ENCODE assay signal across 19 cellular contexts in the genomic region with DNA sequence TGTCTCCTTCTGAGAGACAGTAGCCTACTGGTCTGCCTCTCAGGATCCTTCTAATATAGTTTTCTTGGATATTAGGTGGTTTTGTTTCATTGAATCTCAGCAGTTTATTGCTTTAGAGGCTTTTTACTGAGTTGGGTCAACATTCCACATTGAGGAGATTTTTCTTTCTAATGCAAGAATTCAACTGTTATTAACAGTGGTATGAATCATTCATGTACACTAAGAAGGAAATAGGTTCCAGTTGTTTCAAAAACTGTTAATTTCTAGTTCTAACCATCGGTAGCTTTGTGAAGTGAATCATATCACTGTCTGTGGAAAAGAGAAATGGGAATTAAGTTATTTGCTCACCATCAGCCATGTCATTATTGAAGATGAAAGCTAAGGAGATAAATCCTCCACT.
"Had no signal": no experiment of that assay in that cellular context is flagged by ENCODE, and none has a peak within 500 bp of the region (broad histone marks: within the 10 kb centered on the region; RNA-seq: fewer than 3 reads in every experiment).

No MANE protein-coding gene starts in this region.

- H3K36me3 ChIP-seq: gastroesophageal sphincter, heart right ventricle, right lobe of liver, spleen had no signal

- H3K4me3 ChIP-seq: gastroesophageal sphincter, heart right ventricle, psoas muscle, right lobe of liver, spleen had no signal

- H3K27me3 ChIP-seq: gastroesophageal sphincter, right lobe of liver, spleen had no signal

- DNase-seq: activated B cell treated with CpG ODN at 0.5 μM for 24 hours; activated CD4-positive, alpha-beta T cell treated with anti-CD3 and anti-CD28 coated beads for 48 hours; activated CD8-positive, alpha-beta memory T cell treated with anti-CD3 and anti-CD28 coated beads, Interleukin-2, amount 50 U/mL, for 4 hours; activated CD8-positive, alpha-beta T cell treated with anti-CD3 and anti-CD28 coated beads, Interleukin-2, amount 10 ng/mL, durations not matched to agents 7 days and 5 days; activated effector memory CD4-positive, alpha-beta T cell treated with anti-CD3 and anti-CD28 coated beads, Interleukin-2, amount 50 U/mL, for 16 hours; activated T-cell treated with anti-CD3 and anti-CD28 coated beads, Interleukin-2, amount 50 U/mL, for 48 hours; amniotic stem cell; cortex of kidney; effector CD8-positive, alpha-beta T cell; heart right ventricle; left colon; midbrain; psoas muscle; right lobe of liver; spleen; stimulated activated CD4-positive, alpha-beta T cell treated with anti-CD3 and anti-CD28 coated beads, Interleukin-1b, Interleukin-23, amount 100 ng/mL, for 48 hours; stimulated activated naive CD8-positive, alpha-beta T cell treated with anti-CD3 and anti-CD28 coated beads, Interleukin-15, amount 100 ng/mL, for 72 hours had no signal

- FAIRE-seq: TTC549 had no signal

- H3K27ac ChIP-seq: gastroesophageal sphincter, heart right ventricle, psoas muscle, right lobe of liver, spleen had no signal

- H3K4me1 ChIP-seq: gastroesophageal sphincter, heart right ventricle, psoas muscle, right lobe of liver, spleen had no signal

- ATAC-seq: activated CD8-positive, alpha-beta T cell treated with anti-CD3 and anti-CD28 coated beads, Interleukin-2, amount 10 ng/mL, durations not matched to agents 7 days and 5 days; gastroesophageal sphincter; heart right ventricle; left colon; psoas muscle; right lobe of liver; stimulated activated naive CD8-positive, alpha-beta T cell treated with anti-CD3 and anti-CD28 coated beads, Interleukin-15, amount 100 ng/mL, for 72 hours had no signal

- H3K9me3 ChIP-seq: gastroesophageal sphincter, heart right ventricle, psoas muscle, right lobe of liver, spleen had no signal
